Comparison of ENCODE assay signal across 8 cellular contexts in the genomic region with DNA sequence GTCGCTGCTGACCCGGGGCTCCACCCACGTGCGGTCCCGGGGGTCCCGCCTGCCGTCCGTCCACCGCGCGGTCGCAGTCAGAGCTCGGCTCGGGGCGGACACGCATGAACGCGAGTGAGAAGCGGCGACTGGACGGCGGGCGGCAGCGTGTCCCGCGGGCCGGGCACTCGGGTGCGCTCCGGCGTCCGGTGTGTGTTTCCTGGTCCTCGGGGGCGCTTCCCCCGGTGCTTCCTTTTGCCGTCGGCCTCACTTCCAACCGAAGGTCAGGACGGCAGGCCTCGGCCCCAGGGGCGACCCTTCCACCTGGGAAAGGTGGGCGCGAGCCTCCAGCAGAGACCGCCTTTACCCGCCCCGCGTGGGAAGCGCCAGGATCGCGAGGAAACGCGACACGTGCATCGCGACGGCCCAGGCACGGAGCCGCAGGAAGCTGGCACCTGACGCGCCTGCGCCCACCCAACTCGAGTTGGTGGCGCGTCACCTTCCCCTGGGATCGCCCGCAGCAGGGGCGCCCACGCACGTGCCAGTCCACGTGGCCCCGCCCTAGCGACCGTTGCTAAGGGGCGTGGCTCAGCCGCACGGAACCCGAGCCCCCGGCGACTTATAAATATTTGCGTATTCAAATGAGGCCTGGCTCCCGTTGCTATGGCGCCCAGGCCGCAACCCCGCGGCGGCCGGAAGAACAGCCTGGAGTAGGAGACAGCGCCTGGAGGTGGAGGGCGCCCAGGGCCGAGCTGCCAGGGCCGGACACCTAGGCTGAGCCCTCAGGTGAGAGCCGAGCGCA. TPM values are rescaled to one million over a fixed set of nuclear protein-coding genes. Genes with fewer than 3 reads are reported as not detected.
DNase-seq lines count a peak whose midpoint lies in the region; ATAC-seq and TF ChIP-seq lines count a peak whose summit lies in the region.

A gene with protein sequence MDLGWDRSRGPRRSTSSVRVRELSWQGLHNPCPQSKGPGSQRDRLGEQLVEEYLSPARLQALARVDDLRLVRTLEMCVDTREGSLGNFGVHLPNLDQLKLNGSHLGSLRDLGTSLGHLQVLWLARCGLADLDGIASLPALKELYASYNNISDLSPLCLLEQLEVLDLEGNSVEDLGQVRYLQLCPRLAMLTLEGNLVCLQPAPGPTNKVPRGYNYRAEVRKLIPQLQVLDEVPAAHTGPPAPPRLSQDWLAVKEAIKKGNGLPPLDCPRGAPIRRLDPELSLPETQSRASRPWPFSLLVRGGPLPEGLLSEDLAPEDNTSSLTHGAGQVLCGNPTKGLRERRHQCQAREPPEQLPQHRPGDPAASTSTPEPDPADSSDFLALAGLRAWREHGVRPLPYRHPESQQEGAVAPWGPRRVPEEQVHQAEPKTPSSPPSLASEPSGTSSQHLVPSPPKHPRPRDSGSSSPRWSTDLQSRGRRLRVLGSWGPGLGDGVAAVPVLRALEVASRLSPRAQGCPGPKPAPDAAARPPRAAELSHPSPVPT (plus strand): TSS at position 687 of the 781 bp plus-strand sequence. CDS start 3,158 bp downstream, outside the sequence.

- peak; percentile 88 for DNase-seq in AG08395 (ENCODE audit: low spot score)
- DNase-seq in NCI-H748 treated with DMSO at 0.1 percent for 48 hours (lab: John Stamatoyannopoulos, UW): peak; percentile 67
- DNase-seq in activated CD8-positive, alpha-beta memory T cell treated with anti-CD3 and anti-CD28 coated beads for 48 hours (ENCODE audit: low read depth in 2 of 3, low spot score in 2 of 3): peak; percentile 86 to 89 (median 86)
- DNase-seq in endodermal cell: peak; percentile 93
- DNase-seq in stimulated activated CD8-positive, alpha-beta memory T cell treated with anti-CD3 and anti-CD28 coated beads, Interleukin-7, amount 100 ng/mL, for 1 hour (ENCODE audit: low read depth in 2 of 2): peak; percentile 78 to 85

- H3K36me3 Mint-ChIP-seq in endodermal cell (ENCODE audit: low read depth): peaks cover 5% of the 10 kb centered on the region

- H3K9me3 Mint-ChIP-seq in endodermal cell: no peaks in the 10 kb centered on the region

- ATAC-seq in GM19023 (IDR thresholded peaks at IDR 0.05; ENCODE audit: unreplicated experiment): peak; percentile 40
- ATAC-seq in HG03342 (IDR thresholded peaks at IDR 0.05; ENCODE audit: unreplicated experiment): peak; percentile 45

- H3K4me1 Mint-ChIP-seq in endodermal cell: no peaks in the 10 kb centered on the region

- H3K27me3 ChIP-seq in endodermal cell (ENCODE audit: control insufficient read depth, insufficient read depth, low read length, poor library complexity, severe bottlenecking): no peaks in the 10 kb centered on the region
- H3K27me3 ChIP-seq in mucosa of stomach (ENCODE audit: control insufficient read depth, insufficient read depth, low read length): peaks cover 6% of the 10 kb centered on the region

- peak within 1 kb of the TSS; percentile 77 for H3K4me3 ChIP-seq in endodermal cell (ENCODE audit: low read length)
- H3K4me3 ChIP-seq in mucosa of stomach (ENCODE audit: low read length): peak within 1 kb of the TSS; percentile 11

- H3K4me3 Mint-ChIP-seq in endodermal cell: peak within 1 kb of the TSS; percentile 66

- no peak for TF ChIP-seq CTCF in endodermal cell (conservative IDR thresholded peaks at IDR 0.05)

- WGBS in endodermal cell (ENCODE audit: insufficient coverage in 1 of 2, insufficient read length in 1 of 2), 2 experiments: 10 to 15% methylated on average over 63 to 93 of the region's 93 CpGs

- H3K27me3 Mint-ChIP-seq in endodermal cell (ENCODE audit: insufficient read depth): peaks cover 9% of the 10 kb centered on the region

- H3K9me3 ChIP-seq in endodermal cell (ENCODE audit: control insufficient read depth, low read length): no peaks in the 10 kb centered on the region
- H3K9me3 ChIP-seq in mucosa of stomach (ENCODE audit: control insufficient read depth, low read length): no peaks in the 10 kb centered on the region

- H3K27ac ChIP-seq in endodermal cell (ENCODE audit: low read depth, low read length): no peak within 1 kb of the TSS

- H3K27ac Mint-ChIP-seq in endodermal cell: peak within 1 kb of the TSS; percentile 87

- H3K4me1 ChIP-seq in endodermal cell (ENCODE audit: control insufficient read depth, insufficient read depth, low read length) (no peaks in the 10 kb centered on the region), mucosa of stomach (ENCODE audit: control insufficient read depth, insufficient read depth, low read length) (peaks cover 37% of the 10 kb centered on the region)

- H3K9ac ChIP-seq in endodermal cell (ENCODE audit: extremely low read depth, low read length, poor library complexity, severe bottlenecking) (peak within 1 kb of the TSS; percentile 55), mucosa of stomach (ENCODE audit: low read length) (peak within 1 kb of the TSS; percentile 31)

- H3K36me3 ChIP-seq in endodermal cell (ENCODE audit: control insufficient read depth, insufficient read depth, low read length) (peaks cover 8% of the 10 kb centered on the region), mucosa of stomach (ENCODE audit: control insufficient read depth, insufficient read depth, low read length) (peaks cover 8% of the 10 kb centered on the region)

RNA-seq across cellular contexts. Expression of the gene that starts here (rescaled TPM):
- total RNA-seq in endodermal cell: 1 to 10 TPM; 3.0 to 4.3 TPM
- polyA plus RNA-seq in endodermal cell (2013, experiment 1 of 2): 0.93 TPM
- polyA plus RNA-seq in endodermal cell (2013, experiment 2 of 2): 1.3 TPM
